In the genomic region with DNA sequence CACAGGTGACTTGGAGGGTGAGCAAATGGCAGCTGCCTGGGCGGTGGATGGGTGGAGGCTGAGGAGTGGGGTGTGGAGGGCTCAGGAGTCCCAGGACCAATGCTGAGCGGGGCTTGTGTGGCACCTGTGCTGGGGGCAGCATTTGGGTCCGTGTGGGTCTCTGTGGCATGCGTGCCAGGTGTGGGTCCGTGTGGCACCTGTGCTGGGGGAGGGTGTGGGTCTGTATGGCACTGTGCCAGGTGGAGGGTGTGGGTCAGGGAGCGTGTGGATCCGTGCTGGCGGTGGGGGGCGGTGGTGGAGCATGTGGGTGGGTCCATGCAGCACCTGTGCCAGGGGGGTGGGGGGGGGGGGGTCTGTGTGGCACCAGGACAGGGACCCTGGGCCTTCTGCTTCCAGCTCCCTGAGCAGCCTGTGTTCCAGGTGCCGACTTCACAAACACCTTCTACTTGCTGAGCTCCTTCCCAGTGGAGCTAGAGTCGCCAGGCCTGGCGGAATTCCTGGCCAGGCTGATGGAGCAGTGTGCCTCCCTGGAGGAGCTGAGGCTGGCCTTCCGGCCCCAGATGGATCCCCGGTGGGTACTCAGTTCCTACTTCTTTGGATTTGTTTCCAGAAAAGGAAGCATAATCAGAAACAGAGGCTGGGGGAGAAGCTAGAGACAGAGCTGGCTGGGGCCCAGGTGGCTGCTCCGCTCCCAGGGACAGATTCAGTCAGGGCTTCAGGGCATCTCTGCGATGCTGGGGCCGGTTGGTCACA, we compare ENCODE assay signal across 16 cellular contexts. TPM values are rescaled to one million over a fixed set of nuclear protein-coding genes. Genes with fewer than 3 reads are reported as not detected.
A peak's percentile ranks its signal among the peaks of the same experiment; 100 is the strongest.
DNase-seq lines count a peak whose midpoint lies in the region; ATAC-seq and TF ChIP-seq lines count a peak whose summit lies in the region.
"Had no signal": no experiment of that assay in that cellular context is flagged by ENCODE, and none has a peak within 500 bp of the region (broad histone marks: within the 10 kb centered on the region; RNA-seq: fewer than 3 reads in every experiment).

No MANE protein-coding gene starts in this region.

- H3K9me3 Mint-ChIP-seq in activated CD4-positive, alpha-beta T cell treated with anti-CD3 and anti-CD28 coated beads, Interleukin-2, amount 10 ng/mL, durations not matched to agents 24 days and 14 days: no peaks in the 10 kb centered on the region
- H3K9me3 Mint-ChIP-seq in activated T-helper 17 cell treated with anti-CD3 and anti-CD28 coated beads, Interleukin-2, amount 50 U/mL, for 72 hours: no peaks in the 10 kb centered on the region
- no peaks in the 10 kb centered on the region for H3K9me3 Mint-ChIP-seq in memory B cell
- no peaks in the 10 kb centered on the region for H3K9me3 Mint-ChIP-seq in CD8-positive, alpha-beta memory T cell
- H3K9me3 Mint-ChIP-seq: neural crest cell had no signal

- TF ChIP-seq POLR2A in tibial nerve (IDR thresholded peaks at IDR 0.05): no peak

- no peak for ATAC-seq in activated T-helper 17 cell treated with anti-CD3 and anti-CD28 coated beads, Interleukin-2, amount 50 U/mL, for 72 hours (replicated peaks)
- no peak for ATAC-seq in memory B cell (ENCODE audit: low read depth)

- H3K4me3 ChIP-seq in tibial nerve: no peak overlapping the region
- no peak overlapping the region for H3K4me3 ChIP-seq in CD8-positive, alpha-beta memory T cell (ENCODE audit: low read length)
- H3K4me3 ChIP-seq: BLaER1 had no signal

- peaks cover 10 to 100% (median 41%) of the 10 kb centered on the region in 3 donors for H3K36me3 ChIP-seq in tibial nerve
- peaks cover 27% of the 10 kb centered on the region for H3K36me3 ChIP-seq in CD8-positive, alpha-beta memory T cell (ENCODE audit: insufficient read depth, low read length)

- intact Hi-C loops in activated CD4-positive, alpha-beta T cell treated with anti-CD3 and anti-CD28 coated beads, Interleukin-2, amount 10 ng/mL, durations not matched to agents 24 days and 14 days (cut with micrococcal nuclease): no loop called here

- H3K27me3 ChIP-seq in tibial nerve: no peaks in the 10 kb centered on the region
- no peaks in the 10 kb centered on the region for H3K27me3 ChIP-seq in CD8-positive, alpha-beta memory T cell (ENCODE audit: insufficient read depth, low read length, poor library complexity, severe bottlenecking)
- H3K27me3 ChIP-seq: BLaER1 had no signal

- peak overlapping the region; percentile 20 for H3K27ac Mint-ChIP-seq in activated CD4-positive, alpha-beta T cell treated with anti-CD3 and anti-CD28 coated beads, Interleukin-2, amount 10 ng/mL, durations not matched to agents 24 days and 14 days
- peak overlapping the region; percentile 8 for H3K27ac Mint-ChIP-seq in activated T-helper 17 cell treated with anti-CD3 and anti-CD28 coated beads, Interleukin-2, amount 50 U/mL, for 72 hours
- H3K27ac Mint-ChIP-seq in memory B cell: peak overlapping the region; percentile 45
- H3K27ac Mint-ChIP-seq in CD8-positive, alpha-beta memory T cell: peak overlapping the region in 3 of 8 donors; percentile 43 to 87 (median 66)

- no peak overlapping the region for H3K27ac ChIP-seq in tibial nerve
- H3K27ac ChIP-seq in CD8-positive, alpha-beta memory T cell (ENCODE audit: low read depth, low read length): no peak overlapping the region
- H3K27ac ChIP-seq: BLaER1 had no signal

- peaks cover 41% of the 10 kb centered on the region for H3K36me3 Mint-ChIP-seq in activated CD4-positive, alpha-beta T cell treated with anti-CD3 and anti-CD28 coated beads, Interleukin-2, amount 10 ng/mL, durations not matched to agents 24 days and 14 days (ENCODE audit: low read depth)
- H3K36me3 Mint-ChIP-seq in activated T-helper 17 cell treated with anti-CD3 and anti-CD28 coated beads, Interleukin-2, amount 50 U/mL, for 72 hours (ENCODE audit: low read depth): peaks cover 61% of the 10 kb centered on the region
- peaks cover 20% of the 10 kb centered on the region for H3K36me3 Mint-ChIP-seq in memory B cell
- H3K36me3 Mint-ChIP-seq in CD8-positive, alpha-beta memory T cell: peaks cover 0 to 86% (median 2%) of the 10 kb centered on the region in 3 donors

- no peak for TF ChIP-seq CTCF in tibial nerve (IDR thresholded peaks at IDR 0.05)

- H3K4me1 ChIP-seq in tibial nerve: peaks cover 0 to 25% (median 0%) of the 10 kb centered on the region in 4 donors
- H3K4me1 ChIP-seq in CD8-positive, alpha-beta memory T cell (ENCODE audit: insufficient read depth, low read length): no peaks in the 10 kb centered on the region

- no peaks in the 10 kb centered on the region for H3K9me3 ChIP-seq in tibial nerve
- no peaks in the 10 kb centered on the region for H3K9me3 ChIP-seq in CD8-positive, alpha-beta memory T cell (ENCODE audit: low read length)
- H3K9me3 ChIP-seq: BLaER1 had no signal

- POLR2A ChIA-PET in CD8-positive, alpha-beta memory T cell (lab: Charles Lee): no interaction called here

- 67 to 68% methylated on average over 16 to 17 of the region's 17 CpGs for WGBS in tibial nerve, 2 donors

- H3K4me1 Mint-ChIP-seq in activated CD4-positive, alpha-beta T cell treated with anti-CD3 and anti-CD28 coated beads, Interleukin-2, amount 10 ng/mL, durations not matched to agents 24 days and 14 days: peaks cover 9% of the 10 kb centered on the region
- peaks cover 10% of the 10 kb centered on the region for H3K4me1 Mint-ChIP-seq in activated T-helper 17 cell treated with anti-CD3 and anti-CD28 coated beads, Interleukin-2, amount 50 U/mL, for 72 hours
- peaks cover 13% of the 10 kb centered on the region for H3K4me1 Mint-ChIP-seq in memory B cell
- peaks cover 11 to 33% (median 25%) of the 10 kb centered on the region in 3 donors for H3K4me1 Mint-ChIP-seq in CD8-positive, alpha-beta memory T cell
- H3K4me1 Mint-ChIP-seq: neural crest cell had no signal

- no peak for DNase-seq in activated CD4-positive, alpha-beta T cell treated with anti-CD3 and anti-CD28 coated beads, Interleukin-2, amount 10 ng/mL, durations not matched to agents 24 days and 14 days
- DNase-seq in activated CD4-positive, alpha-beta T cell treated with anti-CD3 and anti-CD28 coated beads for 4 hours: no peak
- DNase-seq in memory B cell (ENCODE audit: low spot score in 2 of 2) (no peak), tibial nerve (ENCODE audit: low spot score in 2 of 2) (no peak)
- no peak for DNase-seq in CD8-positive, alpha-beta memory T cell
- DNase-seq: activated CD4-positive, alpha-beta T cell treated with anti-CD3 and anti-CD28 coated beads, Interleukin-2, amount 50 U/mL, for 4 hours; caudate nucleus; DMS153; NCI-H187; NK-92 treated with Interleukin-12 subunit alpha and Interleukin-12 subunit beta, amount 100 ng/mL, for 24 hours; stimulated activated CD4-positive, alpha-beta T cell treated with anti-CD3 and anti-CD28 coated beads, Interleukin-12 subunit alpha, Interleukin-12 subunit beta, amount 100 ng/mL, for 4 hours; SW 1271; trophoblast cell had no signal

- H3K27me3 Mint-ChIP-seq in activated CD4-positive, alpha-beta T cell treated with anti-CD3 and anti-CD28 coated beads, Interleukin-2, amount 10 ng/mL, durations not matched to agents 24 days and 14 days: no peaks in the 10 kb centered on the region
- H3K27me3 Mint-ChIP-seq in activated T-helper 17 cell treated with anti-CD3 and anti-CD28 coated beads, Interleukin-2, amount 50 U/mL, for 72 hours: no peaks in the 10 kb centered on the region
- no peaks in the 10 kb centered on the region for H3K27me3 Mint-ChIP-seq in memory B cell
- H3K27me3 Mint-ChIP-seq in CD8-positive, alpha-beta memory T cell: peaks cover 0 to 2% of the 10 kb centered on the region in 2 donors

- H3K4me3 Mint-ChIP-seq in activated CD4-positive, alpha-beta T cell treated with anti-CD3 and anti-CD28 coated beads, Interleukin-2, amount 10 ng/mL, durations not matched to agents 24 days and 14 days: no peak overlapping the region
- no peak overlapping the region for H3K4me3 Mint-ChIP-seq in activated T-helper 17 cell treated with anti-CD3 and anti-CD28 coated beads, Interleukin-2, amount 50 U/mL, for 72 hours
- H3K4me3 Mint-ChIP-seq in memory B cell: no peak overlapping the region
- H3K4me3 Mint-ChIP-seq in CD8-positive, alpha-beta memory T cell: no peak overlapping the region
- H3K4me3 Mint-ChIP-seq: neural crest cell had no signal

- TF ChIP-seq EP300 in tibial nerve (IDR thresholded peaks at IDR 0.05): no peak

- CTCF ChIA-PET in CD8-positive, alpha-beta memory T cell (lab: Charles Lee): interaction anchor here (1.0 kb wide), 1 partner anchor 65 kb away, joined by 4 read pairs; no protein-coding TSS in a partner anchor

RNA-seq across cellular contexts. Expression of a gene that starts 14.7 kb away (rescaled TPM):
- 24.0 and 25.2 TPM in 2 replicates for total RNA-seq in activated CD4-positive, alpha-beta T cell treated with anti-CD3 and anti-CD28 coated beads, Interleukin-2, amount 10 ng/mL, durations not matched to agents 24 days and 14 days
- total RNA-seq in activated T-helper 17 cell treated with anti-CD3 and anti-CD28 coated beads, Interleukin-2, amount 50 U/mL, for 72 hours: 10 to 100 TPM; 16.5 to 26.7 TPM
- 10 to 100 TPM; 36.1 to 66.6 (median 44.8) TPM for total RNA-seq in tibial nerve
- total RNA-seq in CD8-positive, alpha-beta memory T cell: 10 to 100 TPM; 22.3 to 25.9 TPM
- polyA plus RNA-seq in CD8-positive, alpha-beta memory T cell: 6.1 TPM

RNA-seq across cellular contexts. Expression of a gene that starts 29.4 kb away (rescaled TPM):
- 51.1 and 51.7 TPM in 2 replicates for total RNA-seq in activated CD4-positive, alpha-beta T cell treated with anti-CD3 and anti-CD28 coated beads, Interleukin-2, amount 10 ng/mL, durations not matched to agents 24 days and 14 days
- 10 to 100 TPM; 44.5 to 51.1 TPM for total RNA-seq in activated T-helper 17 cell treated with anti-CD3 and anti-CD28 coated beads, Interleukin-2, amount 50 U/mL, for 72 hours
- total RNA-seq in tibial nerve: 100 to 1,000 TPM in 1 of 4 donors, 10 to 100 TPM in 3; 72.2 to 127 (median 78.6) TPM
- 10 to 100 TPM; 51.4 to 52.2 TPM for total RNA-seq in CD8-positive, alpha-beta memory T cell
- 18.6 TPM for polyA plus RNA-seq in CD8-positive, alpha-beta memory T cell

RNA-seq across cellular contexts. Expression of a gene that starts 29.8 kb away (rescaled TPM):
- total RNA-seq in activated CD4-positive, alpha-beta T cell treated with anti-CD3 and anti-CD28 coated beads, Interleukin-2, amount 10 ng/mL, durations not matched to agents 24 days and 14 days: 94.4 and 97.4 TPM in 2 replicates
- 100 to 1,000 TPM in 1 of 2 donors, 10 to 100 TPM in 1; 70.1 to 116 TPM for total RNA-seq in activated T-helper 17 cell treated with anti-CD3 and anti-CD28 coated beads, Interleukin-2, amount 50 U/mL, for 72 hours
- total RNA-seq in tibial nerve: 10 to 100 TPM; 22.4 to 71.4 (median 27.1) TPM
- 100 to 1,000 TPM in 1 of 2 experiments, 10 to 100 TPM in 1; 96.2 to 102 TPM for total RNA-seq in CD8-positive, alpha-beta memory T cell
- 49.0 TPM for polyA plus RNA-seq in CD8-positive, alpha-beta memory T cell

RNA-seq across cellular contexts. Expression of a gene that starts 35.6 kb away (rescaled TPM):
- total RNA-seq in activated CD4-positive, alpha-beta T cell treated with anti-CD3 and anti-CD28 coated beads, Interleukin-2, amount 10 ng/mL, durations not matched to agents 24 days and 14 days: 62.2 and 64.6 TPM in 2 replicates
- total RNA-seq in activated T-helper 17 cell treated with anti-CD3 and anti-CD28 coated beads, Interleukin-2, amount 50 U/mL, for 72 hours: 10 to 100 TPM; 66.4 to 67.5 TPM
- 100 to 1,000 TPM in 1 of 4 donors, 10 to 100 TPM in 3; 41.2 to 105 (median 55.4) TPM for total RNA-seq in tibial nerve
- 10 to 100 TPM; 42.5 to 44.7 TPM for total RNA-seq in CD8-positive, alpha-beta memory T cell
- polyA plus RNA-seq in CD8-positive, alpha-beta memory T cell: 7.5 TPM

RNA-seq across cellular contexts. Expression of a gene that starts 44.9 kb away (rescaled TPM):
- 1.4 and 1.6 TPM in 2 replicates for total RNA-seq in activated CD4-positive, alpha-beta T cell treated with anti-CD3 and anti-CD28 coated beads, Interleukin-2, amount 10 ng/mL, durations not matched to agents 24 days and 14 days
- 10 to 100 TPM in 1 of 2 donors, 1 to 10 TPM in 1; 2.5 to 16.6 TPM for total RNA-seq in activated T-helper 17 cell treated with anti-CD3 and anti-CD28 coated beads, Interleukin-2, amount 50 U/mL, for 72 hours
- total RNA-seq in tibial nerve: under 1 TPM in 1 of 4 donors, not detected in 3; 0.30 TPM
- total RNA-seq in CD8-positive, alpha-beta memory T cell: 1 to 10 TPM; 1.7 to 1.8 TPM
- not detected for polyA plus RNA-seq in CD8-positive, alpha-beta memory T cell
